11 cellular contexts compared by ENCODE assay signal in genomic region chr2:127142663-127143630, GRCh38. TPM values are rescaled to one million over a fixed set of nuclear protein-coding genes. Genes with fewer than 3 reads are reported as not detected.
DNase-seq lines count a peak whose midpoint lies in the region; ATAC-seq and TF ChIP-seq lines count a peak whose summit lies in the region.
"Had no signal": no experiment of that assay in that cellular context is flagged by ENCODE, and none has a peak within 500 bp of the region (broad histone marks: within the 10 kb centered on the region; RNA-seq: fewer than 3 reads in every experiment).

No MANE protein-coding gene starts in this region.

- H3K9me3 Mint-ChIP-seq in GM23338 = peaks cover 7% of the 10 kb centered on the region; the same call in 2 of the 3 replicates
- H3K9me3 Mint-ChIP-seq: activated naive CD4-positive, alpha-beta T cell treated with anti-CD3 and anti-CD28 coated beads for 36 hours had no signal

- no peak overlapping the region for H3K27ac Mint-ChIP-seq in GM23338
- H3K27ac Mint-ChIP-seq: activated naive CD4-positive, alpha-beta T cell treated with anti-CD3 and anti-CD28 coated beads for 36 hours had no signal

- no peaks in the 10 kb centered on the region for H4K20me1 ChIP-seq in GM23338 (replicated peaks; ENCODE audit: insufficient read depth)

- H3K27ac ChIP-seq in GM23338 (ENCODE audit: low read depth) (no peak overlapping the region), caudate nucleus (ENCODE audit: low read depth, low read length) (peak overlapping the region; percentile 92), stomach smooth muscle (ENCODE audit: low read length) (peak overlapping the region; percentile 2), colonic mucosa (no peak overlapping the region)
- H3K27ac ChIP-seq: cardiac muscle cell had no signal

- H3K4me2 ChIP-seq in GM23338 = no peak overlapping the region

- no peak overlapping the region for H2AFZ ChIP-seq in GM23338

- DNase-seq in GM23338 (ENCODE audit: low spot score) = no peak
- DNase-seq in caudate nucleus (lab: John Stamatoyannopoulos, UW) = no peak
- DNase-seq in medulla oblongata (ENCODE audit: extremely low spot score) = peak; percentile 67
- no peak for DNase-seq in stimulated activated CD4-positive, alpha-beta T cell treated with anti-CD3 and anti-CD28 coated beads, Interleukin-2, amount 100 ng/mL, for 24 hours
- no peak for DNase-seq in GM03348 (ENCODE audit: low spot score)
- DNase-seq in colonic mucosa = no peak
- DNase-seq: activated naive CD4-positive, alpha-beta T cell treated with anti-CD3 and anti-CD28 coated beads for 36 hours; NCI-H1417 had no signal

- H3K27me3 ChIP-seq in GM23338 (ENCODE audit: insufficient read depth) (no peaks in the 10 kb centered on the region), stomach smooth muscle (ENCODE audit: control insufficient read depth in 1 of 2, insufficient read depth in 2 of 2, low read length in 2 of 2) (no peaks in the 10 kb centered on the region), colonic mucosa (no peaks in the 10 kb centered on the region)
- H3K27me3 ChIP-seq: cardiac muscle cell had no signal

- H3K9me2 ChIP-seq in GM23338 (ENCODE audit: insufficient read depth) = no peaks in the 10 kb centered on the region

- no peaks in the 10 kb centered on the region for H3K4me1 ChIP-seq in GM23338 (ENCODE audit: insufficient read depth)
- H3K4me1 ChIP-seq in stomach smooth muscle (ENCODE audit: control insufficient read depth, insufficient read depth, low read length) = peaks cover 7% of the 10 kb centered on the region
- H3K4me1 ChIP-seq in colonic mucosa = no peaks in the 10 kb centered on the region

- H3K9ac ChIP-seq in stomach smooth muscle (ENCODE audit: low read length in 2 of 2) (no peak overlapping the region), colonic mucosa (ENCODE audit: low read depth in 2 of 2, low read length in 2 of 2) (no peak overlapping the region)

- H3F3A ChIP-seq in GM23338 (replicated peaks; ENCODE audit: low read depth) = no peaks in the 10 kb centered on the region

- H3K79me2 ChIP-seq in GM23338 (replicated peaks; ENCODE audit: insufficient read depth) = no peaks in the 10 kb centered on the region

- H3K4me1 Mint-ChIP-seq in GM23338 = no peaks in the 10 kb centered on the region

- H3K36me3 Mint-ChIP-seq in GM23338 (ENCODE audit: low read depth) = no peaks in the 10 kb centered on the region

- peak in 1 of 2 experiments; percentile 20; a peak in 2 of 4 replicates for TF ChIP-seq CTCF in GM23338 (conservative IDR thresholded peaks at IDR 0.05; ENCODE audit: low read depth in 2 of 2)
- no peak for TF ChIP-seq CTCF in colonic mucosa (IDR thresholded peaks at IDR 0.05)

- H3K9me3 ChIP-seq in stomach smooth muscle (ENCODE audit: control insufficient read depth in 2 of 2, low read length in 2 of 2) (no peaks in the 10 kb centered on the region), colonic mucosa (no peaks in the 10 kb centered on the region)

- H3K36me3 ChIP-seq in GM23338 (ENCODE audit: insufficient read depth) = no peaks in the 10 kb centered on the region
- no peaks in the 10 kb centered on the region for H3K36me3 ChIP-seq in stomach smooth muscle (ENCODE audit: control insufficient read depth in 2 of 2, insufficient read depth in 2 of 2, low read length in 2 of 2)
- no peaks in the 10 kb centered on the region for H3K36me3 ChIP-seq in colonic mucosa
- H3K36me3 ChIP-seq: cardiac muscle cell had no signal

- no peaks in the 10 kb centered on the region for H3K27me3 Mint-ChIP-seq in GM23338 (ENCODE audit: insufficient read depth, low read depth, poor library complexity)

- no peak overlapping the region for H3K4me3 Mint-ChIP-seq in GM23338
- H3K4me3 Mint-ChIP-seq: activated naive CD4-positive, alpha-beta T cell treated with anti-CD3 and anti-CD28 coated beads for 36 hours had no signal

- no peak overlapping the region for H3K4me3 ChIP-seq in GM23338
- H3K4me3 ChIP-seq in stomach smooth muscle (ENCODE audit: low read length in 2 of 2) = no peak overlapping the region
- H3K4me3 ChIP-seq in colonic mucosa = no peak overlapping the region
- H3K4me3 ChIP-seq: cardiac muscle cell had no signal

- ATAC-seq in GM23338 = 0 out of 3 replicates have a peak, but pooled peaks have one; percentile 28
- no peak for ATAC-seq in GM18519 (IDR thresholded peaks at IDR 0.05; ENCODE audit: low FRiP score, unreplicated experiment)

- intact Hi-C loops in colonic mucosa (cut with DNase I) = loop anchor here (5.0 kb wide), 1 partner anchor 76 kb away; no protein-coding TSS in a partner anchor

TF ChIP-seq in GM23338, 12 proteins besides CTCF, POLR2A, EP300 and RAD21:
- TF ChIP-seq JUNB (IDR thresholded peaks at IDR 0.05; ENCODE audit: unreplicated experiment) (no peak), NANOG (IDR thresholded peaks at IDR 0.05; ENCODE audit: borderline replicate concordance) (no peak), EZH2phosphoT487 (IDR thresholded peaks at IDR 0.05; ENCODE audit: unreplicated experiment) (no peak), ETS1 (IDR thresholded peaks at IDR 0.05) (no peak), ZNF462 (CRISPR knock-in tag; IDR thresholded peaks at IDR 0.05) (no peak), ZNF114 (CRISPR knock-in tag; IDR thresholded peaks at IDR 0.05) (no peak), STAT1 (IDR thresholded peaks at IDR 0.05; ENCODE audit: unreplicated experiment) (no peak), POLR2AphosphoS5 (IDR thresholded peaks at IDR 0.05; ENCODE audit: low read depth) (no peak)

RNA-seq across cellular contexts. Expression of gene BIN1, which starts 36.0 kb away (rescaled TPM):
- total RNA-seq in GM23338 (2014; rRNA removed; shearing (Covaris generic)) = 52.7 and 56.4 TPM in 2 replicates
- 30.0 and 30.1 TPM in 2 replicates for polyA plus RNA-seq in GM23338 (2016; fragmentation: Nextera tagmentation; extraction: Ambion mirVana)
- total RNA-seq in colonic mucosa = 10 to 100 TPM; 38.5 to 60.8 TPM

Comparison
In these comparisons a context has a peak if more than half of its experiments do, and no peak if none do; other contexts are left out.
1. H3K27ac ChIP-seq: peak in caudate nucleus (single experiment) and stomach smooth muscle (single experiment); none in GM23338 (single experiment) and colonic mucosa (single experiment).